Comparison of ENCODE assay signal across 14 cellular contexts in genomic region chr5:173680660-173681242, GRCh38.
DNase-seq lines count a peak whose midpoint lies in the region; ATAC-seq and TF ChIP-seq lines count a peak whose summit lies in the region.
"Had no signal": no experiment of that assay in that cellular context is flagged by ENCODE, and none has a peak within 500 bp of the region (broad histone marks: within the 10 kb centered on the region; RNA-seq: fewer than 3 reads in every experiment).

No MANE protein-coding gene starts in this region.

- no peak for TF ChIP-seq POLR2A in heart left ventricle (IDR thresholded peaks at IDR 0.05)

- 87 to 95% (median 91%) methylated on average over 6 of the region's 6 CpGs for WGBS in heart left ventricle, 4 donors

- H3K9me3 Mint-ChIP-seq in HFFc6, result peaks cover 11% of the 10 kb centered on the region

- H3K27me3 Mint-ChIP-seq in HFFc6 (ENCODE audit: insufficient read depth), result peaks cover 17% of the 10 kb centered on the region
- H3K27me3 Mint-ChIP-seq: activated naive CD8-positive, alpha-beta T cell treated with anti-CD3 and anti-CD28 coated beads, Interleukin-2, amount 10 ng/mL, durations not matched to agents 7 days and 5 days had no signal

- no peaks in the 10 kb centered on the region for H3K36me3 ChIP-seq in heart left ventricle

- H3K9me3 ChIP-seq in heart left ventricle, result peaks cover 0 to 6% (median 0%) of the 10 kb centered on the region in 12 donors

- DNase-seq in GM10248 (ENCODE audit: extremely low spot score) (peak; percentile 62), NAMALWA (ENCODE audit: low spot score) (peak; percentile 57), pons (ENCODE audit: low spot score) (no peak), heart left ventricle (no peak), NCI-H2171 treated with DMSO at 0.1 percent for 48 hours (lab: John Stamatoyannopoulos, UW) (no peak), HFFc6 (no peak)
- DNase-seq: ACHN; activated CD4-positive, alpha-beta T cell treated with anti-CD3 and anti-CD28 coated beads, Interleukin-2, amount 50 U/mL, for 1 hour; activated naive CD8-positive, alpha-beta T cell treated with anti-CD3 and anti-CD28 coated beads, Interleukin-2, amount 10 ng/mL, durations not matched to agents 7 days and 5 days; effector CD4-positive, alpha-beta T cell; hippocampal formation had no signal

- CTCF ChIA-PET in GM10248 (lab: Yijun Ruan, JAX), result interaction anchor here (0.9 to 1.5 kb wide), 5 partner anchors 10 to 225 kb away, joined by 3 to 4 read pairs (median 3); no protein-coding TSS in a partner anchor

- no peaks in the 10 kb centered on the region for H3K27me3 ChIP-seq in heart left ventricle

- TF ChIP-seq CTCF in GM10248 (IDR thresholded peaks at IDR 0.05; ENCODE audit: control extremely low read depth, extremely low read depth, low read depth, missing control alignments) (no peak), heart left ventricle (IDR thresholded peaks at IDR 0.05) (no peak), HFFc6 (IDR thresholded peaks at IDR 0.05) (no peak)

- ATAC-seq in GM19395 (IDR thresholded peaks at IDR 0.05; ENCODE audit: unreplicated experiment), result peak; percentile 74
- ATAC-seq in HG02884 (IDR thresholded peaks at IDR 0.05; ENCODE audit: unreplicated experiment), result peak; percentile 89
- ATAC-seq in heart left ventricle, result no peak

- no peak overlapping the region for H3K27ac ChIP-seq in heart left ventricle

- no peaks in the 10 kb centered on the region for H3K36me3 Mint-ChIP-seq in HFFc6 (ENCODE audit: low read depth)
- H3K36me3 Mint-ChIP-seq: activated naive CD8-positive, alpha-beta T cell treated with anti-CD3 and anti-CD28 coated beads, Interleukin-2, amount 10 ng/mL, durations not matched to agents 7 days and 5 days had no signal

- H3K4me3 Mint-ChIP-seq in HFFc6, result no peak overlapping the region
- H3K4me3 Mint-ChIP-seq: activated naive CD8-positive, alpha-beta T cell treated with anti-CD3 and anti-CD28 coated beads, Interleukin-2, amount 10 ng/mL, durations not matched to agents 7 days and 5 days had no signal

- H3K4me1 Mint-ChIP-seq in HFFc6 (ENCODE audit: low read depth), result no peaks in the 10 kb centered on the region
- H3K4me1 Mint-ChIP-seq: activated naive CD8-positive, alpha-beta T cell treated with anti-CD3 and anti-CD28 coated beads, Interleukin-2, amount 10 ng/mL, durations not matched to agents 7 days and 5 days had no signal

- intact Hi-C loops in heart left ventricle (cut with DNase I), result loop anchor here in 1 of 10 donors (10.0 kb wide), 1 partner anchor 46 kb away; no protein-coding TSS in a partner anchor

- no peak overlapping the region for H3K4me3 ChIP-seq in heart left ventricle
- H3K4me3 ChIP-seq: smooth muscle cell had no signal

- no peaks in the 10 kb centered on the region for H3K4me1 ChIP-seq in heart left ventricle

- POLR2A ChIA-PET in GM10248 (lab: Yijun Ruan, JAX), result interaction anchor here (0.5 to 0.6 kb wide), 2 partner anchors 64 to 207 kb away, joined by 3 to 4 read pairs; partner anchors contain the start of gene CPEB4

- H3K27ac Mint-ChIP-seq in HFFc6, result no peak overlapping the region
- H3K27ac Mint-ChIP-seq: activated naive CD8-positive, alpha-beta T cell treated with anti-CD3 and anti-CD28 coated beads, Interleukin-2, amount 10 ng/mL, durations not matched to agents 7 days and 5 days had no signal

Comparison
In these comparisons a context has a peak if more than half of its experiments do, and no peak if none do; other contexts are left out.
1. DNase-seq: peak in GM10248 (single experiment) and NAMALWA (single experiment); none in pons (single experiment), heart left ventricle (0 of 5), NCI-H2171 treated with DMSO at 0.1 percent for 48 hours (single experiment) and HFFc6 (single experiment).
2. ATAC-seq: peak in GM19395 (single experiment) and HG02884 (single experiment); none in heart left ventricle (0 of 4).